8 cellular contexts compared by ENCODE assay signal in the genomic region with DNA sequence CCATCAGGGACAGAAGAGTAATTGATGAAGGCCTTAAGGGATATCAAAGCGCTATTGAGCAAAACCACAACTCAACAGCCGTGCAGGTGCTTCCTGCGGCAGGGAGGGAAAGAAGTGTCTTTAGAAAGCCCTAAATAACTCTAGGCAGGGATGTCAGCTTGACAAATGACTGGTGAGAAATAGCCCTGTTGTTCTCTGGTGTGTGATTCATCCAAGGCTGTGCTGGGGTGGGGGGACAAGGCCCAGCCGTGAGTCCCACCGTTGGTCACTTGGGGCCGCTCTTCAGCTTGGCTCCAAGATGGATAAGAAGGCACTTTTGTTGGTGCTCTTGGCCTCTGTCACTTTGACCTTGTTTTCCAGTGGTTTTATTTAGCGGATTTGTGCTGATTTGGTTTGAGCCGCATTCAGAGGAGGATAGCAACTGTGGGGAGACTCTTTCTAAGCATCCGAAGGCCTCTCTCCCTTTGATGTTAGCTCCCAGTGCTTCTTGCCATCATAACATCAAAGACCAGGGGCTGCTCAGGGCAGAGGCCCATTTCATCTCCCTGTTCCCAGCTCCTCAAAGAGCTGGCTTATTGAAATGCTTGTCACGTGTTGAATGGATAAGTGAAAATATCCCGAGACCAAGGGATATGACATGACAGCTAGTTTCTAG.
DNase-seq lines count a peak whose midpoint lies in the region; ATAC-seq and TF ChIP-seq lines count a peak whose summit lies in the region.

No MANE protein-coding gene starts in this region.

- peak overlapping the region; percentile 92 for H3K27ac ChIP-seq in PC-3 (ENCODE audit: low read length)

- H3K4me3 ChIP-seq in PC-3 (ENCODE audit: low read length): no peak overlapping the region

- H3K27me3 ChIP-seq in PC-3 (ENCODE audit: low read length): no peaks in the 10 kb centered on the region

- H3K9me3 ChIP-seq in PC-3 (ENCODE audit: low read length): no peaks in the 10 kb centered on the region

- H3F3A ChIP-seq in PC-3 (ENCODE audit: low read length, unreplicated experiment): no peaks in the 10 kb centered on the region

- DNase-seq in EH (ENCODE audit: low read depth) (peak; percentile 60), HCEC 1CT (peak; percentile 46), PC-3 (peak; percentile 59), ecto neural progenitor cell (ENCODE audit: low spot score) (peak; percentile 57), myocyte (ENCODE audit: low read depth) (peak; percentile 88), NCI-H2196 treated with DMSO at 0.1 percent for 48 hours (lab: John Stamatoyannopoulos, UW; ENCODE audit: unreplicated experiment) (no peak), NCI-H2227 treated with DMSO at 0.1 percent for 48 hours (lab: John Stamatoyannopoulos, UW) (no peak)

- H3K79me2 ChIP-seq in PC-3 (ENCODE audit: low read length): no peaks in the 10 kb centered on the region

- no peak overlapping the region for H2AFZ ChIP-seq in PC-3 (ENCODE audit: low read length)

- peak; percentile 64 for TF ChIP-seq CTCF in PC-3 (conservative IDR thresholded peaks at IDR 0.05; ENCODE audit: low read depth, low read length)

- no peaks in the 10 kb centered on the region for H3K36me3 ChIP-seq in PC-3 (ENCODE audit: low read depth, low read length)

- peaks cover 20% of the 10 kb centered on the region for H3K4me1 ChIP-seq in PC-3 (ENCODE audit: insufficient read depth, low read length)

- CTCF ChIA-PET in PC-3 (lab: Charles Lee): interaction anchor here (0.5 to 0.6 kb wide), 2 partner anchors 77 to 793 kb away, joined by 3 to 4 read pairs; no protein-coding TSS in a partner anchor

- H3K4me2 ChIP-seq in PC-3 (ENCODE audit: low read length): no peak overlapping the region

- ATAC-seq in PC-3 (peak; percentile 81), GM18519 (IDR thresholded peaks at IDR 0.05; ENCODE audit: low FRiP score, unreplicated experiment) (no peak)

- BruUV-seq in PC-3 (replicated peaks; lab: Mats Ljungman, UMichigan): no TSS peak

- intact Hi-C loops in PC-3 (cut with micrococcal nuclease): loop anchor here (1.0 kb wide), 1 partner anchor 195 kb away; no protein-coding TSS in a partner anchor

- POLR2A ChIA-PET in PC-3 (lab: Charles Lee; ENCODE audit: unreplicated experiment): no interaction called here

- H3K9ac ChIP-seq in PC-3 (ENCODE audit: low read length): peak overlapping the region; percentile 57

- no peaks in the 10 kb centered on the region for H4K20me1 ChIP-seq in PC-3 (ENCODE audit: low read length)

- no peaks in the 10 kb centered on the region for H3K9me2 ChIP-seq in PC-3 (replicated peaks; ENCODE audit: low read length)

Comparison
In these comparisons a context has a peak if more than half of its experiments do, and no peak if none do; other contexts are left out.
1. DNase-seq: peak in EH (single experiment), HCEC 1CT (single experiment), PC-3 (single experiment), ecto neural progenitor cell (single experiment) and myocyte (single experiment); none in NCI-H2196 treated with DMSO at 0.1 percent for 48 hours (single experiment) and NCI-H2227 treated with DMSO at 0.1 percent for 48 hours (single experiment).